ENCODE assay signal across 21 cellular contexts in the genomic region with DNA sequence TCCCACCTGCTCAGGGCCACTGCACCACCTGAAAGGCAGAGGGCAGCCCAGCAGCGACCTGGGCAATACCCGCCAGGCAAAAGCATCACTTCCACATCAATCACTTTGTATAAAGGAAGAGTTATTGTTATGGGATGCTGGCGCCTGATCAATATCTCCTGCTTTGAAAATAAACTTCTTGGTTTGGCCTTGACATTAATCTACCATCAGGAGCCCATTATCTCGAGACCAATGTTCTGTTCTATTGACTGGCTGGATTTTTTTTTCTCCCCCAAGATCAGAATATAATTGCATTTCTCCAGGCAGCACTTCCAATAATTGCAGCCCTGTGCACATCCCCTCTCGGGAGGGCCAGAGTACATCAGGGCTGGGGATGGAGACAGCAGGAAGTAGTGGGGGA.
"Had no signal": no experiment of that assay in that cellular context is flagged by ENCODE, and none has a peak within 500 bp of the region (broad histone marks: within the 10 kb centered on the region; RNA-seq: fewer than 3 reads in every experiment).

No MANE protein-coding gene starts in this region.

- ATAC-seq: activated CD4-positive, alpha-beta T cell treated with anti-CD3 and anti-CD28 coated beads for 36 hours; activated naive CD4-positive, alpha-beta T cell treated with anti-CD3 and anti-CD28 coated beads, Interleukin-2, amount 50 U/mL, for 72 hours; gastroesophageal sphincter; left colon; right lobe of liver had no signal

- H3K27me3 Mint-ChIP-seq: activated CD4-positive, alpha-beta T cell treated with anti-CD3 and anti-CD28 coated beads for 36 hours; naive B cell; stimulated activated naive CD8-positive, alpha-beta T cell treated with anti-CD3 and anti-CD28 coated beads, Interleukin-15, Interleukin-2, amounts not matched to agents 100 ng/mL and 50 ng/mL, for 24 hours had no signal

- H3K4me3 Mint-ChIP-seq: activated CD4-positive, alpha-beta T cell treated with anti-CD3 and anti-CD28 coated beads for 36 hours; mesothelial cell of epicardium; naive B cell; nephron progenitor cell; stimulated activated naive CD8-positive, alpha-beta T cell treated with anti-CD3 and anti-CD28 coated beads, Interleukin-15, Interleukin-2, amounts not matched to agents 100 ng/mL and 50 ng/mL, for 24 hours had no signal

- DNase-seq: activated CD4-positive, alpha-beta T cell treated with anti-CD3 and anti-CD28 coated beads for 36 hours; activated CD4-positive, alpha-beta T cell treated with anti-CD3 and anti-CD28 coated beads, Interleukin-2, amount 50 U/mL, for 48 hours; activated CD4-positive, CD25-positive, alpha-beta regulatory T cell; activated CD8-positive, alpha-beta memory T cell treated with anti-CD3 and anti-CD28 coated beads for 24 hours; activated gamma-delta T cell treated with Interleukin-2 at 50 U/mL for 16 hours; colonic mucosa; effector CD8-positive, alpha-beta T cell; hippocampal formation; left colon; naive B cell; nephron progenitor cell; ovary; right lobe of liver; stimulated activated CD4-positive, alpha-beta T cell treated with anti-CD3 and anti-CD28 coated beads, Interleukin-12 subunit alpha, Interleukin-12 subunit beta, amount 100 ng/mL, for 4 hours; stimulated activated CD4-positive, alpha-beta T cell treated with anti-CD3 and anti-CD28 coated beads, Interleukin-4, amount 100 ng/mL, for 1 hour; trophoblast cell had no signal

- H3K27ac Mint-ChIP-seq: activated CD4-positive, alpha-beta T cell treated with anti-CD3 and anti-CD28 coated beads for 36 hours; mesothelial cell of epicardium; nephron progenitor cell; progenitor cell of endocrine pancreas; stimulated activated naive CD8-positive, alpha-beta T cell treated with anti-CD3 and anti-CD28 coated beads, Interleukin-15, Interleukin-2, amounts not matched to agents 100 ng/mL and 50 ng/mL, for 24 hours had no signal

- H3K9me3 Mint-ChIP-seq: activated naive CD4-positive, alpha-beta T cell treated with anti-CD3 and anti-CD28 coated beads, Interleukin-2, amount 50 U/mL, for 72 hours; mesothelial cell of epicardium; naive B cell; nephron progenitor cell; stimulated activated naive CD8-positive, alpha-beta T cell treated with anti-CD3 and anti-CD28 coated beads, Interleukin-15, Interleukin-2, amounts not matched to agents 100 ng/mL and 50 ng/mL, for 24 hours had no signal

- H3K36me3 Mint-ChIP-seq: activated naive CD4-positive, alpha-beta T cell treated with anti-CD3 and anti-CD28 coated beads, Interleukin-2, amount 50 U/mL, for 72 hours; mesothelial cell of epicardium; naive B cell had no signal
